8 cellular contexts compared by ENCODE assay signal in genomic region chr6:10146723-10147451, GRCh38.
DNase-seq lines count a peak whose midpoint lies in the region; ATAC-seq and TF ChIP-seq lines count a peak whose summit lies in the region.

No MANE protein-coding gene starts in this region.

- H4K20me1 ChIP-seq in MM.1S (ENCODE audit: insufficient read depth, low read length) (no peaks in the 10 kb centered on the region), smooth muscle cell (ENCODE audit: low read depth) (no peaks in the 10 kb centered on the region)

- no peaks in the 10 kb centered on the region for H3F3A ChIP-seq in MM.1S (ENCODE audit: insufficient read depth, low read length)
- no peaks in the 10 kb centered on the region for H3F3A ChIP-seq in smooth muscle cell (ENCODE audit: low read depth)

- H3K9me3 ChIP-seq in MM.1S (replicated peaks; ENCODE audit: insufficient read depth, low read length) (no peaks in the 10 kb centered on the region), smooth muscle cell (replicated peaks; ENCODE audit: low read depth) (no peaks in the 10 kb centered on the region)

- peaks cover 4% of the 10 kb centered on the region for H3K4me1 Mint-ChIP-seq in activated CD8-positive, alpha-beta T cell treated with anti-CD3 and anti-CD28 coated beads, Interleukin-2, amount 10 ng/mL, durations not matched to agents 7 days and 5 days (ENCODE audit: low read depth)

- H3K36me3 ChIP-seq in MM.1S (replicated peaks; ENCODE audit: insufficient read depth, low read length) (no peaks in the 10 kb centered on the region), smooth muscle cell (ENCODE audit: low read depth) (no peaks in the 10 kb centered on the region)

- peak overlapping the region; percentile 57 for H3K4me3 Mint-ChIP-seq in activated CD8-positive, alpha-beta T cell treated with anti-CD3 and anti-CD28 coated beads, Interleukin-2, amount 10 ng/mL, durations not matched to agents 7 days and 5 days

- H3K27ac Mint-ChIP-seq in activated CD8-positive, alpha-beta T cell treated with anti-CD3 and anti-CD28 coated beads, Interleukin-2, amount 10 ng/mL, durations not matched to agents 7 days and 5 days = no peak overlapping the region

- H3K27me3 ChIP-seq in MM.1S (replicated peaks; ENCODE audit: insufficient read depth, low read length) (no peaks in the 10 kb centered on the region), smooth muscle cell (ENCODE audit: low read depth) (peaks cover 5% of the 10 kb centered on the region)

- H3K9ac ChIP-seq in MM.1S (ENCODE audit: low read length) = peak overlapping the region; percentile 40; the same call in 1 of the 2 replicates
- no peak overlapping the region for H3K9ac ChIP-seq in smooth muscle cell (ENCODE audit: low read depth)

- ATAC-seq in HG02571 (IDR thresholded peaks at IDR 0.05; ENCODE audit: unreplicated experiment) = peak; percentile 99
- ATAC-seq in activated CD8-positive, alpha-beta T cell treated with anti-CD3 and anti-CD28 coated beads, Interleukin-2, amount 10 ng/mL, durations not matched to agents 7 days and 5 days = peak; percentile 60

- peak overlapping the region; percentile 72 for H3K4me2 ChIP-seq in MM.1S (ENCODE audit: low read depth, low read length)
- peak overlapping the region; percentile 77 for H3K4me2 ChIP-seq in smooth muscle cell

- CTCF ChIA-PET in activated CD8-positive, alpha-beta T cell treated with anti-CD3 and anti-CD28 coated beads, Interleukin-2, amount 10 ng/mL, durations not matched to agents 7 days and 5 days (lab: Charles Lee) = no interaction called here

- peaks cover 4% of the 10 kb centered on the region for H3K9me3 Mint-ChIP-seq in activated CD8-positive, alpha-beta T cell treated with anti-CD3 and anti-CD28 coated beads, Interleukin-2, amount 10 ng/mL, durations not matched to agents 7 days and 5 days (ENCODE audit: insufficient read depth)

- H2AFZ ChIP-seq in MM.1S (ENCODE audit: low read length) = peak overlapping the region; percentile 91
- H2AFZ ChIP-seq in smooth muscle cell (ENCODE audit: low read depth) = peak overlapping the region; percentile 95

- TF ChIP-seq CTCF in MM.1S (IDR thresholded peaks at IDR 0.05; ENCODE audit: low read length) (no peak), smooth muscle cell (IDR thresholded peaks at IDR 0.05; ENCODE audit: borderline replicate concordance, insufficient read depth, poor library complexity, severe bottlenecking) (no peak)

- no peaks in the 10 kb centered on the region for H3K9me2 ChIP-seq in MM.1S (replicated peaks; ENCODE audit: insufficient read depth, low read length)

- POLR2A ChIA-PET in activated CD8-positive, alpha-beta T cell treated with anti-CD3 and anti-CD28 coated beads, Interleukin-2, amount 10 ng/mL, durations not matched to agents 7 days and 5 days (lab: Charles Lee) = no interaction called here

- H3K4me1 ChIP-seq in MM.1S (ENCODE audit: low read length) (no peaks in the 10 kb centered on the region), smooth muscle cell (ENCODE audit: low read depth) (no peaks in the 10 kb centered on the region)

- no peaks in the 10 kb centered on the region for H3K36me3 Mint-ChIP-seq in activated CD8-positive, alpha-beta T cell treated with anti-CD3 and anti-CD28 coated beads, Interleukin-2, amount 10 ng/mL, durations not matched to agents 7 days and 5 days (ENCODE audit: low read depth)

- H3K79me2 ChIP-seq in MM.1S (ENCODE audit: low read length) (no peaks in the 10 kb centered on the region), smooth muscle cell (ENCODE audit: low read depth) (no peaks in the 10 kb centered on the region)

- H3K27ac ChIP-seq in MM.1S (ENCODE audit: low read length) = no peak overlapping the region
- no peak overlapping the region for H3K27ac ChIP-seq in smooth muscle cell (ENCODE audit: low read depth)

- H3K4me3 ChIP-seq in MM.1S (ENCODE audit: low read length) (peak overlapping the region; percentile 45), smooth muscle cell (peak overlapping the region; percentile 48)

- 47% methylated on average over 5 of the region's 5 CpGs for WGBS in smooth muscle cell (ENCODE audit: low lambda C conversion rate)

- DNase-seq in stimulated activated CD4-positive, alpha-beta T cell treated with anti-CD3 and anti-CD28 coated beads, Interleukin-15, amount 100 ng/mL, for 24 hours = peak; percentile 1
- no peak for DNase-seq in stimulated activated CD4-positive, alpha-beta T cell treated with anti-CD3 and anti-CD28 coated beads, Interleukin-4, amount 100 ng/mL, for 24 hours
- DNase-seq in MM.1S (peak; percentile 57), hepatic stellate cell (ENCODE audit: low spot score) (peak; percentile 3), smooth muscle cell (lab: John Stamatoyannopoulos, UW; ENCODE audit: unreplicated experiment) (no peak), NCI-H510A (lab: John Stamatoyannopoulos, UW) (no peak)
- peak; percentile 21 for DNase-seq in activated CD8-positive, alpha-beta T cell treated with anti-CD3 and anti-CD28 coated beads, Interleukin-2, amount 10 ng/mL, durations not matched to agents 7 days and 5 days

- H3K27me3 Mint-ChIP-seq in activated CD8-positive, alpha-beta T cell treated with anti-CD3 and anti-CD28 coated beads, Interleukin-2, amount 10 ng/mL, durations not matched to agents 7 days and 5 days (ENCODE audit: low read depth) = no peaks in the 10 kb centered on the region

Comparison
In these comparisons a context has a peak if more than half of its experiments do, and no peak if none do; other contexts are left out.
1. DNase-seq: peak in stimulated activated CD4-positive, alpha-beta T cell treated with anti-CD3 and anti-CD28 coated beads, Interleukin-15, amount 100 ng/mL, for 24 hours (single experiment), MM.1S (single experiment), activated CD8-positive, alpha-beta T cell treated with anti-CD3 and anti-CD28 coated beads, Interleukin-2, amount 10 ng/mL, durations not matched to agents 7 days and 5 days (single experiment) and hepatic stellate cell (single experiment); none in stimulated activated CD4-positive, alpha-beta T cell treated with anti-CD3 and anti-CD28 coated beads, Interleukin-4, amount 100 ng/mL, for 24 hours (single experiment), smooth muscle cell (single experiment) and NCI-H510A (single experiment).